22 cellular contexts compared by ENCODE assay signal in the genomic region with DNA sequence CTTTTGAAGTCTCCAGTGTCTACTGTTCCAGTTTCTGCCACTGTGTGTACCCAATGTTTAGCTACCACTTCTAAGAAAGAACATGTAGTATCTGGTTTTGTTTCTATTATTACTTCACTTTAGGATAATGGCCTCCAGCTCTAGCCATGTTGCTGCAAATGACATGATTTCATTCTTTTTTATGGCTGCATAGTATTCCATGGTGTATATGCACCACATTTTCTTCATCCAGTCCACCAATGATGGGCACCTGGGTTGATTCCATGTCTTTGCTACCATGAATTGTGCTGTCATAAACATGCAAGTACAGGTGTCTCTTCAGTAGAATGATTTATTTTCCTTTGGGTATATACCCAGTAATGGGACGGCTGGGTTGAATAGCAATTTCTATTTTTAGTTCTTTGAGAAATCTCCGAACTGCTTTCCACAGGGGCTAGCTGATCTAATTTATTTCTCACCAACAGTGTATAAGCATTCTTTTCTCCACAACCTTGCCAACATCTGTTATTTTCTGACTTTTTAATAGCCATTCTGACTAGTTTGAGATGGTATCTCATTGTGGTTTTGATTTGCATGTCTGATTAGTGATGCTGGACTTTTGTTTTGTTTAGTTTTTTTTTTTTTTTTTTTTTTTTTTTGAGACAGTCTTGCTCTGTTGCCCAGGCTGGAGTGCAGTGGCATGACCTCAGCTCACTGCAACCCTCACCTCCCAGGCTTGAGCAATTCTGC.
DNase-seq lines count a peak whose midpoint lies in the region; ATAC-seq and TF ChIP-seq lines count a peak whose summit lies in the region.
"Had no signal": no experiment of that assay in that cellular context is flagged by ENCODE, and none has a peak within 500 bp of the region (broad histone marks: within the 10 kb centered on the region; RNA-seq: fewer than 3 reads in every experiment).

No MANE protein-coding gene starts in this region.

- H3K4me3 ChIP-seq in epithelial cell of proximal tubule (ENCODE audit: low read depth, low read length) (no peak overlapping the region), skeletal muscle satellite cell (ENCODE audit: low read length) (no peak overlapping the region)
- H3K4me3 ChIP-seq: tibial nerve had no signal

- no peaks in the 10 kb centered on the region for H3K27me3 Mint-ChIP-seq in activated CD8-positive, alpha-beta T cell treated with anti-CD3 and anti-CD28 coated beads for 36 hours
- no peaks in the 10 kb centered on the region for H3K27me3 Mint-ChIP-seq in activated naive CD8-positive, alpha-beta T cell treated with anti-CD3 and anti-CD28 coated beads, Interleukin-2, amount 50 U/mL, for 24 hours
- H3K27me3 Mint-ChIP-seq: activated B cell treated with CpG ODN at 0.5 μM for 24 hours had no signal

- DNase-seq in EH (ENCODE audit: low read depth) (peak; percentile 94), M059J (ENCODE audit: low read depth) (peak; percentile 91), epithelial cell of proximal tubule (ENCODE audit: low read depth) (peak; percentile 29)
- no peak for DNase-seq in activated CD8-positive, alpha-beta T cell treated with anti-CD3 and anti-CD28 coated beads for 36 hours
- no peak for DNase-seq in activated naive CD8-positive, alpha-beta T cell treated with anti-CD3 and anti-CD28 coated beads, Interleukin-2, amount 50 U/mL, for 24 hours
- DNase-seq: ACHN; activated B cell treated with CpG ODN at 0.5 μM for 24 hours; activated CD4-positive, alpha-beta T cell treated with anti-CD3 and anti-CD28 coated beads, Interleukin-2, amount 50 U/mL, for 48 hours; activated CD8-positive, alpha-beta memory T cell treated with anti-CD3 and anti-CD28 coated beads, Interleukin-2, amount 50 U/mL, for 4 hours; H7; left ventricle myocardium superior; naive thymus-derived CD4-positive, alpha-beta T cell; NCI-H1105; NCI-H1930; NCI-H524; retina; SHP77 had no signal

- CTCF ChIA-PET in activated CD8-positive, alpha-beta T cell treated with anti-CD3 and anti-CD28 coated beads for 36 hours (lab: Charles Lee), result interaction anchor here (0.8 to 1.0 kb wide), 2 partner anchors 69 kb away, joined by 3 read pairs; no protein-coding TSS in a partner anchor

- intact Hi-C loops in activated CD8-positive, alpha-beta T cell treated with anti-CD3 and anti-CD28 coated beads for 36 hours (cut with micrococcal nuclease), result no loop called here

- H3K4me2 ChIP-seq in skeletal muscle satellite cell (ENCODE audit: low read length), result no peak overlapping the region

- TF ChIP-seq CTCF in epithelial cell of proximal tubule (conservative IDR thresholded peaks at IDR 0.05; ENCODE audit: low read depth, low read length), result no peak
- no peak for TF ChIP-seq CTCF in activated CD8-positive, alpha-beta T cell treated with anti-CD3 and anti-CD28 coated beads for 36 hours (IDR thresholded peaks at IDR 0.05)

- H3K4me1 Mint-ChIP-seq in activated CD8-positive, alpha-beta T cell treated with anti-CD3 and anti-CD28 coated beads for 36 hours (ENCODE audit: low read depth), result peaks cover 3% of the 10 kb centered on the region
- H3K4me1 Mint-ChIP-seq in activated naive CD8-positive, alpha-beta T cell treated with anti-CD3 and anti-CD28 coated beads, Interleukin-2, amount 50 U/mL, for 24 hours, result no peaks in the 10 kb centered on the region
- H3K4me1 Mint-ChIP-seq: activated B cell treated with CpG ODN at 0.5 μM for 24 hours; activated T-helper 17 cell treated with anti-CD3 and anti-CD28 coated beads, Interleukin-2, amount 50 U/mL, for 72 hours had no signal

- POLR2A ChIA-PET in activated CD8-positive, alpha-beta T cell treated with anti-CD3 and anti-CD28 coated beads for 36 hours (lab: Charles Lee), result no interaction called here

- no peaks in the 10 kb centered on the region for H3K27me3 ChIP-seq in skeletal muscle satellite cell (ENCODE audit: control insufficient read depth, insufficient read depth, low read length)
- H3K27me3 ChIP-seq: tibial nerve had no signal

- H3K27ac Mint-ChIP-seq in activated CD8-positive, alpha-beta T cell treated with anti-CD3 and anti-CD28 coated beads for 36 hours, result no peak overlapping the region
- H3K27ac Mint-ChIP-seq in activated naive CD8-positive, alpha-beta T cell treated with anti-CD3 and anti-CD28 coated beads, Interleukin-2, amount 50 U/mL, for 24 hours, result no peak overlapping the region
- H3K27ac Mint-ChIP-seq: activated B cell treated with CpG ODN at 0.5 μM for 24 hours; activated naive CD4-positive, alpha-beta T cell treated with anti-CD3 and anti-CD28 coated beads, Interleukin-2, amount 50 U/mL, for 72 hours; activated T-helper 17 cell treated with anti-CD3 and anti-CD28 coated beads, Interleukin-2, amount 50 U/mL, for 72 hours; naive thymus-derived CD4-positive, alpha-beta T cell had no signal

- peaks cover 3% of the 10 kb centered on the region for H3K36me3 Mint-ChIP-seq in activated CD8-positive, alpha-beta T cell treated with anti-CD3 and anti-CD28 coated beads for 36 hours (ENCODE audit: low read depth)
- H3K36me3 Mint-ChIP-seq in activated naive CD8-positive, alpha-beta T cell treated with anti-CD3 and anti-CD28 coated beads, Interleukin-2, amount 50 U/mL, for 24 hours (ENCODE audit: low read depth), result peaks cover 2% of the 10 kb centered on the region

- no peaks in the 10 kb centered on the region for H3K9me3 ChIP-seq in skeletal muscle satellite cell (replicated peaks; ENCODE audit: low read length)

- H3K4me1 ChIP-seq in skeletal muscle satellite cell (ENCODE audit: control insufficient read depth, insufficient read depth, low read length), result peaks cover 56% of the 10 kb centered on the region

- H3K9ac ChIP-seq in skeletal muscle satellite cell (ENCODE audit: low read depth, low read length), result peak overlapping the region; percentile 30

- H3K36me3 ChIP-seq in skeletal muscle satellite cell (ENCODE audit: insufficient read depth, low read length), result peaks cover 7% of the 10 kb centered on the region

- H3K9me3 Mint-ChIP-seq in activated CD8-positive, alpha-beta T cell treated with anti-CD3 and anti-CD28 coated beads for 36 hours, result no peaks in the 10 kb centered on the region
- no peaks in the 10 kb centered on the region for H3K9me3 Mint-ChIP-seq in activated naive CD8-positive, alpha-beta T cell treated with anti-CD3 and anti-CD28 coated beads, Interleukin-2, amount 50 U/mL, for 24 hours
- H3K9me3 Mint-ChIP-seq: activated T-helper 17 cell treated with anti-CD3 and anti-CD28 coated beads, Interleukin-2, amount 50 U/mL, for 72 hours had no signal

- no peak overlapping the region for H3K4me3 Mint-ChIP-seq in activated CD8-positive, alpha-beta T cell treated with anti-CD3 and anti-CD28 coated beads for 36 hours
- H3K4me3 Mint-ChIP-seq in activated naive CD8-positive, alpha-beta T cell treated with anti-CD3 and anti-CD28 coated beads, Interleukin-2, amount 50 U/mL, for 24 hours, result no peak overlapping the region
- H3K4me3 Mint-ChIP-seq: activated B cell treated with CpG ODN at 0.5 μM for 24 hours; activated T-helper 17 cell treated with anti-CD3 and anti-CD28 coated beads, Interleukin-2, amount 50 U/mL, for 72 hours; naive thymus-derived CD4-positive, alpha-beta T cell had no signal

- no peak for ATAC-seq in activated CD8-positive, alpha-beta T cell treated with anti-CD3 and anti-CD28 coated beads for 36 hours
- ATAC-seq in activated naive CD8-positive, alpha-beta T cell treated with anti-CD3 and anti-CD28 coated beads, Interleukin-2, amount 50 U/mL, for 24 hours, result no peak
- ATAC-seq in HG02571 (IDR thresholded peaks at IDR 0.05; ENCODE audit: unreplicated experiment), result no peak
- ATAC-seq: activated naive CD4-positive, alpha-beta T cell treated with anti-CD3 and anti-CD28 coated beads, Interleukin-2, amount 50 U/mL, for 72 hours; activated T-helper 17 cell treated with anti-CD3 and anti-CD28 coated beads, Interleukin-2, amount 50 U/mL, for 72 hours; left ventricle myocardium superior; naive thymus-derived CD4-positive, alpha-beta T cell had no signal

Comparison
In these comparisons a context has a peak if more than half of its experiments do, and no peak if none do; other contexts are left out.
1. DNase-seq: peak in EH (single experiment), M059J (single experiment) and epithelial cell of proximal tubule (single experiment); none in activated CD8-positive, alpha-beta T cell treated with anti-CD3 and anti-CD28 coated beads for 36 hours (single experiment) and activated naive CD8-positive, alpha-beta T cell treated with anti-CD3 and anti-CD28 coated beads, Interleukin-2, amount 50 U/mL, for 24 hours (single experiment).